Comparison of ENCODE assay signal across 32 cellular contexts in genomic region chr16:12390644-12391043, GRCh38.
DNase-seq lines count a peak whose midpoint lies in the region; ATAC-seq, FAIRE-seq and TF ChIP-seq lines count a peak whose summit lies in the region.
"Had no signal": no experiment of that assay in that cellular context is flagged by ENCODE, and none has a peak within 500 bp of the region (broad histone marks: within the 10 kb centered on the region; RNA-seq: fewer than 3 reads in every experiment).

No MANE protein-coding gene starts in this region.

- no peaks in the 10 kb centered on the region for H3K36me3 ChIP-seq in bronchial epithelial cell (ENCODE audit: control insufficient read depth, insufficient read depth, low read length)
- H3K36me3 ChIP-seq: left ventricle myocardium inferior, suprapubic skin had no signal

- H3K27me3 ChIP-seq in bronchial epithelial cell (ENCODE audit: control insufficient read depth, insufficient read depth, low read length): no peaks in the 10 kb centered on the region
- H3K27me3 ChIP-seq: suprapubic skin had no signal

- TF ChIP-seq CTCF in bronchial epithelial cell (IDR thresholded peaks at IDR 0.05; ENCODE audit: insufficient read depth, low read length, severe bottlenecking): no peak

- ATAC-seq in GM19035 (IDR thresholded peaks at IDR 0.05; ENCODE audit: unreplicated experiment): no peak
- ATAC-seq: activated naive CD4-positive, alpha-beta T cell treated with anti-CD3 and anti-CD28 coated beads, Interleukin-2, amount 50 U/mL, for 72 hours; activated T-helper 17 cell treated with anti-CD3 and anti-CD28 coated beads, Interleukin-2, amount 50 U/mL, for 72 hours; natural killer cell; stimulated activated naive B cell treated with anti-CD40 and anti-IgM and Interleukin-4, amounts not matched to agents 10 μg/mL and 1 μg/mL and 100 μg/mL, for 72 hours; WTC11 had no signal

- H3K4me3 ChIP-seq in bronchial epithelial cell (ENCODE audit: low read depth, low read length): no peak overlapping the region
- H3K4me3 ChIP-seq: left ventricle myocardium inferior, suprapubic skin had no signal

- DNase-seq in EH (ENCODE audit: low read depth) (peak; percentile 44), LHCN-M2 (ENCODE audit: low read depth) (peak; percentile 36), bronchial epithelial cell (ENCODE audit: low read depth) (peak; percentile 5), myocyte (ENCODE audit: low read depth) (peak; percentile 43), NCI-H774 (lab: John Stamatoyannopoulos, UW) (no peak), HUDEP-2 (lab: John Stamatoyannopoulos, UW; ENCODE audit: unreplicated experiment in 76 of 76) (no peak)
- DNase-seq: ACHN; activated CD4-positive, alpha-beta T cell treated with anti-CD3 and anti-CD28 coated beads, Interleukin-2, amount 50 U/mL, for 48 hours; activated CD8-positive, alpha-beta memory T cell treated with anti-CD3 and anti-CD28 coated beads, Interleukin-2, amount 50 U/mL, for 48 hours; Calu3; effector CD4-positive, alpha-beta T cell; H7; hippocampal formation; immature natural killer cell; left ventricle myocardium inferior; midbrain; natural killer cell; NCI-H1105 treated with DMSO at 0.1 percent for 48 hours; NCI-H2029 treated with DMSO at 0.1 percent for 48 hours; NCI-H345; NCI-H748 treated with DMSO at 0.1 percent for 48 hours; Right ventricle myocardium superior; stimulated activated CD4-positive, alpha-beta T cell treated with anti-CD3 and anti-CD28 coated beads, Interleukin-12 subunit alpha, Interleukin-12 subunit beta, amount 100 ng/mL, for 4 hours; stimulated activated CD4-positive, alpha-beta T cell treated with anti-CD3 and anti-CD28 coated beads, Interleukin-4, amount 100 ng/mL, for 24 hours; stimulated activated naive B cell treated with anti-CD40 and anti-IgM and Interleukin-4, amounts not matched to agents 10 μg/mL and 1 μg/mL and 100 μg/mL, for 72 hours; T-helper 9 cell had no signal

- no peak for FAIRE-seq in bronchial epithelial cell (lab: Jason Lieb, UNC)
- FAIRE-seq: frontal cortex had no signal

Comparison
In these comparisons a context has a peak if more than half of its experiments do, and no peak if none do; other contexts are left out.
1. DNase-seq: peak in EH (single experiment), LHCN-M2 (single experiment), bronchial epithelial cell (single experiment) and myocyte (single experiment); none in NCI-H774 (single experiment) and HUDEP-2 (0 of 76).